Comparison of ENCODE assay signal across 11 cellular contexts in genomic region chr20:31815408-31816188, GRCh38. TPM values are rescaled to one million over a fixed set of nuclear protein-coding genes. Genes with fewer than 3 reads are reported as not detected.
DNase-seq lines count a peak whose midpoint lies in the region; ATAC-seq, FAIRE-seq and TF ChIP-seq lines count a peak whose summit lies in the region.
"Had no signal": no experiment of that assay in that cellular context is flagged by ENCODE, and none has a peak within 500 bp of the region (broad histone marks: within the 10 kb centered on the region; RNA-seq: fewer than 3 reads in every experiment).

No MANE protein-coding gene starts in this region.

- H3K27me3 ChIP-seq in Loucy (ENCODE audit: insufficient read depth, low read length, poor library complexity, severe bottlenecking) (no peaks in the 10 kb centered on the region), endothelial cell of umbilical vein (ENCODE audit: control insufficient read depth in 2 of 2, insufficient read depth in 2 of 2, low read length in 2 of 2) (no peaks in the 10 kb centered on the region)
- H3K27me3 ChIP-seq: breast epithelium had no signal

- no peaks in the 10 kb centered on the region for H3K9me2 ChIP-seq in Loucy (replicated peaks; ENCODE audit: low read depth, low read length)

- no TSS peak for BruUV-seq in endothelial cell of umbilical vein (replicated peaks; lab: Mats Ljungman, UMichigan)

- H3K9me3 ChIP-seq in Loucy (ENCODE audit: insufficient read depth, low read depth, low read length) (no peaks in the 10 kb centered on the region), endothelial cell of umbilical vein (replicated peaks; ENCODE audit: control insufficient read depth, insufficient read depth, low read length) (no peaks in the 10 kb centered on the region)
- H3K9me3 ChIP-seq: breast epithelium had no signal

- H4K20me1 ChIP-seq in Loucy (ENCODE audit: insufficient read depth, low read length, poor library complexity, severe bottlenecking) (no peaks in the 10 kb centered on the region), endothelial cell of umbilical vein (replicated peaks; ENCODE audit: control insufficient read depth, extremely low read depth, insufficient read depth, low read length) (no peaks in the 10 kb centered on the region)

- POLR2A ChIA-PET in endothelial cell of umbilical vein (lab: Charles Lee) = no interaction called here

- no peaks in the 10 kb centered on the region for H3F3A ChIP-seq in Loucy (ENCODE audit: low read depth)

- peak in 2 of 3 experiments; percentile 30 to 61 for DNase-seq in NCI-H1417 (lab: John Stamatoyannopoulos, UW)
- DNase-seq in NCI-H1417 treated with DMSO at 0.1 percent for 48 hours (lab: John Stamatoyannopoulos, UW) = no peak
- DNase-seq in endothelial cell of umbilical vein (ENCODE audit: low read depth, low spot score) = no peak
- no peak for DNase-seq in omental fat pad (ENCODE audit: low spot score)
- DNase-seq in superior temporal gyrus (ENCODE audit: extremely low spot score) = no peak
- DNase-seq: NCI-H526 had no signal

- ATAC-seq in omental fat pad (ENCODE audit: low FRiP score) = peak; percentile 58
- ATAC-seq in GM21367 (IDR thresholded peaks at IDR 0.05; ENCODE audit: unreplicated experiment) = no peak
- ATAC-seq in GM18909 (IDR thresholded peaks at IDR 0.05; ENCODE audit: poor library complexity, unreplicated experiment) = no peak

- intact Hi-C loops in endothelial cell of umbilical vein (cut with micrococcal nuclease) = no loop called here

- CTCF ChIA-PET in endothelial cell of umbilical vein (lab: Charles Lee) = interaction anchor here (0.9 to 25.3 kb wide), 5 partner anchors 8 to 182 kb away, joined by 3 to 619 read pairs (median 8); partner anchors contain the start of genes FOXS1 and PDRG1

- H3K9ac ChIP-seq in Loucy (ENCODE audit: low read depth, low read length, poor library complexity, severe bottlenecking) (no peak overlapping the region), endothelial cell of umbilical vein (replicated peaks; ENCODE audit: extremely low read depth, insufficient read depth, low read length) (no peak overlapping the region)

- H3K79me2 ChIP-seq in Loucy (ENCODE audit: insufficient read depth, low read length) = no peaks in the 10 kb centered on the region
- no peaks in the 10 kb centered on the region for H3K79me2 ChIP-seq in endothelial cell of umbilical vein (ENCODE audit: control insufficient read depth, insufficient read depth, low read length)

- no peaks in the 10 kb centered on the region for H3K9me1 ChIP-seq in endothelial cell of umbilical vein (replicated peaks; ENCODE audit: control insufficient read depth, extremely low read depth, insufficient read depth, low read length)

- no peak for TF ChIP-seq POLR2A in endothelial cell of umbilical vein (IDR thresholded peaks at IDR 0.05; ENCODE audit: low read depth, low read length)

- H3K4me3 ChIP-seq in Loucy (ENCODE audit: low read length, poor library complexity, severe bottlenecking) = no peak overlapping the region
- no peak overlapping the region for H3K4me3 ChIP-seq in endothelial cell of umbilical vein (replicated peaks in 1 of 3; ENCODE audit: insufficient read depth in 1 of 3, low read depth in 1 of 3, low read length in 3 of 3)
- H3K4me3 ChIP-seq: breast epithelium, skin epidermis had no signal

- H3K4me2 ChIP-seq in Loucy (ENCODE audit: low read depth, low read length, poor library complexity, severe bottlenecking) = peak overlapping the region; percentile 31
- H3K4me2 ChIP-seq in endothelial cell of umbilical vein (ENCODE audit: insufficient read depth, low read length) = no peak overlapping the region

- H3K27ac ChIP-seq in endothelial cell of umbilical vein (ENCODE audit: insufficient read depth, low read depth, low read length) = no peak overlapping the region
- H3K27ac ChIP-seq: skin epidermis had no signal

- H3K36me3 ChIP-seq in Loucy (ENCODE audit: insufficient read depth, low read length) = no peaks in the 10 kb centered on the region
- H3K36me3 ChIP-seq in endothelial cell of umbilical vein (ENCODE audit: control insufficient read depth in 2 of 2, extremely low read depth in 1 of 2, insufficient read depth in 2 of 2, low read length in 2 of 2) = no peaks in the 10 kb centered on the region
- H3K36me3 ChIP-seq: breast epithelium had no signal

- FAIRE-seq in endothelial cell of umbilical vein (lab: Jason Lieb, UNC) = peak; percentile 21

- TF ChIP-seq CTCF in Loucy (conservative IDR thresholded peaks at IDR 0.05; ENCODE audit: low read length) (no peak), endothelial cell of umbilical vein (IDR thresholded peaks at IDR 0.05; ENCODE audit: extremely low read depth in 1 of 2, insufficient read depth in 1 of 2, low read depth in 1 of 2, low read length in 2 of 2) (no peak), omental fat pad (IDR thresholded peaks at IDR 0.05) (no peak)

- H3K4me1 ChIP-seq in Loucy (ENCODE audit: insufficient read depth, low read length, poor library complexity, severe bottlenecking) (peaks cover 10% of the 10 kb centered on the region), endothelial cell of umbilical vein (ENCODE audit: control insufficient read depth, extremely low read depth, insufficient read depth, low read length) (peaks cover 8% of the 10 kb centered on the region)
- H3K4me1 ChIP-seq: breast epithelium had no signal

- dilution Hi-C loops in endothelial cell of umbilical vein (cut with MboI; ENCODE audit: extremely low pct_ligation_motif_present, low sequenced_read_pairs) = no loop called here

- H2AFZ ChIP-seq in Loucy (ENCODE audit: low read length) (no peak overlapping the region), endothelial cell of umbilical vein (ENCODE audit: low read depth, low read length) (no peak overlapping the region)

TF ChIP-seq in endothelial cell of umbilical vein, 7 proteins besides CTCF, POLR2A, EP300 and RAD21:
- no peak for TF ChIP-seq EZH2 (IDR thresholded peaks at IDR 0.05; ENCODE audit: borderline replicate concordance, low read depth, low read length, severe bottlenecking)
- TF ChIP-seq GATA2 (IDR thresholded peaks at IDR 0.05; ENCODE audit: insufficient read depth, insufficient read length, low read depth, low read length) = no peak
- TF ChIP-seq FOS (IDR thresholded peaks at IDR 0.05; ENCODE audit: borderline replicate concordance, insufficient read depth, low read length) = no peak
- TF ChIP-seq JUN (IDR thresholded peaks at IDR 0.05; ENCODE audit: borderline replicate concordance, insufficient read depth, insufficient read length, low read depth) = no peak
- no peak for TF ChIP-seq MYC (IDR thresholded peaks at IDR 0.05; ENCODE audit: low read depth, low read length)
- no peak for TF ChIP-seq POLR2AphosphoS5 (IDR thresholded peaks at IDR 0.05; ENCODE audit: insufficient read depth, low read depth, low read length)
- TF ChIP-seq MAX (IDR thresholded peaks at IDR 0.05; ENCODE audit: insufficient read depth, insufficient read length) = no peak

RNA-seq across cellular contexts. Expression of gene MYLK2, which starts 3.6 kb away (rescaled TPM):
- total RNA-seq in endothelial cell of umbilical vein = 2.7 and 3.2 TPM in 2 replicates
- 2.6 and 3.7 TPM in 2 replicates for polyA plus RNA-seq in endothelial cell of umbilical vein
- polyA plus RNA-seq in endothelial cell of umbilical vein (2011; cell fraction: cytosol; rRNA removed) = 2.3 and 2.8 TPM in 2 replicates
- polyA plus RNA-seq in endothelial cell of umbilical vein (2011; cell fraction: nucleus; rRNA removed) = 3.6 and 4.3 TPM in 2 replicates
- polyA plus RNA-seq in endothelial cell of umbilical vein (2012) = 1.5 and 1.6 TPM in 2 replicates
- polyA minus RNA-seq in endothelial cell of umbilical vein = 1.7 and 1.9 TPM in 2 replicates
- polyA minus RNA-seq in endothelial cell of umbilical vein (2011; cell fraction: cytosol; rRNA and poly(A)+ RNA removed) = not detected
- polyA minus RNA-seq in endothelial cell of umbilical vein (2011; cell fraction: nucleus; rRNA and poly(A)+ RNA removed) = 1.5 and 1.6 TPM in 2 replicates
- under 1 TPM in 1 of 4 donors, not detected in 3; 0.12 TPM for total RNA-seq in omental fat pad
- total RNA-seq: breast epithelium had no signal

RNA-seq across cellular contexts. Expression of gene FOXS1, which starts 29.8 kb away (rescaled TPM):
- total RNA-seq in endothelial cell of umbilical vein (not detected in 2 replicates), omental fat pad (1 to 10 TPM in 1 of 4 donors, under 1 TPM in 2, not detected in 1; 0.48 to 1.3 (median 0.63) TPM)
- 0.81 and 0.84 TPM in 2 replicates for polyA plus RNA-seq in endothelial cell of umbilical vein
- 0.35 and 0.56 TPM in 2 replicates for polyA plus RNA-seq in endothelial cell of umbilical vein (2011; cell fraction: cytosol; rRNA removed)
- 0.14 and 0.41 TPM in 2 replicates for polyA plus RNA-seq in endothelial cell of umbilical vein (2011; cell fraction: nucleus; rRNA removed)
- 0.13 and 0.26 TPM in 2 replicates for polyA plus RNA-seq in endothelial cell of umbilical vein (2012)
- 0.22 TPM in 1 of 2 replicates, not detected in the other for polyA minus RNA-seq in endothelial cell of umbilical vein
- polyA minus RNA-seq in endothelial cell of umbilical vein (2011; cell fraction: cytosol; rRNA and poly(A)+ RNA removed) = not detected
- 0.87 and 0.96 TPM in 2 replicates for polyA minus RNA-seq in endothelial cell of umbilical vein (2011; cell fraction: nucleus; rRNA and poly(A)+ RNA removed)

RNA-seq across cellular contexts. Expression of gene DUSP15, which starts 54.7 kb away (rescaled TPM):
- total RNA-seq in endothelial cell of umbilical vein (0.62 TPM in 1 of 2 replicates, not detected in the other), omental fat pad (1 to 10 TPM in 1 of 4 donors, under 1 TPM in 2, not detected in 1; 0.84 to 3.7 (median 0.96) TPM)
- 0.33 and 0.75 TPM in 2 replicates for polyA plus RNA-seq in endothelial cell of umbilical vein
- polyA plus RNA-seq in endothelial cell of umbilical vein (2011; cell fraction: cytosol; rRNA removed) = 0.12 and 0.27 TPM in 2 replicates
- polyA plus RNA-seq in endothelial cell of umbilical vein (2011; cell fraction: nucleus; rRNA removed) = 0.16 and 0.35 TPM in 2 replicates
- 0.16 and 0.19 TPM in 2 replicates for polyA plus RNA-seq in endothelial cell of umbilical vein (2012)
- not detected in 2 replicates for polyA minus RNA-seq in endothelial cell of umbilical vein
- polyA minus RNA-seq in endothelial cell of umbilical vein (2011; cell fraction: cytosol; rRNA and poly(A)+ RNA removed) = not detected
- not detected in 2 replicates for polyA minus RNA-seq in endothelial cell of umbilical vein (2011; cell fraction: nucleus; rRNA and poly(A)+ RNA removed)

RNA-seq across cellular contexts. Expression of gene TTLL9, which starts 54.8 kb away (rescaled TPM):
- not detected in 2 replicates for total RNA-seq in endothelial cell of umbilical vein
- 0.03 TPM in 1 of 2 replicates, not detected in the other for polyA plus RNA-seq in endothelial cell of umbilical vein
- 0.04 and 0.10 TPM in 2 replicates for polyA plus RNA-seq in endothelial cell of umbilical vein (2011; cell fraction: cytosol; rRNA removed)
- 0.37 and 0.53 TPM in 2 replicates for polyA plus RNA-seq in endothelial cell of umbilical vein (2011; cell fraction: nucleus; rRNA removed)
- polyA plus RNA-seq in endothelial cell of umbilical vein (2012) = 0.08 TPM in 1 of 2 replicates, not detected in the other
- polyA minus RNA-seq in endothelial cell of umbilical vein = 0.55 TPM in 1 of 2 replicates, not detected in the other
- not detected for polyA minus RNA-seq in endothelial cell of umbilical vein (2011; cell fraction: cytosol; rRNA and poly(A)+ RNA removed)
- polyA minus RNA-seq in endothelial cell of umbilical vein (2011; cell fraction: nucleus; rRNA and poly(A)+ RNA removed) = not detected in 2 replicates
- total RNA-seq in omental fat pad = 1 to 10 TPM in 1 of 4 donors, under 1 TPM in 3; 0.24 to 1.4 (median 0.28) TPM

Comparison
In these comparisons a context has a peak if more than half of its experiments do, and no peak if none do; other contexts are left out.
1. DNase-seq: peak in NCI-H1417 (2 of 3); none in NCI-H1417 treated with DMSO at 0.1 percent for 48 hours (single experiment), endothelial cell of umbilical vein (single experiment), omental fat pad (single experiment) and superior temporal gyrus (single experiment).